In the genomic region with DNA sequence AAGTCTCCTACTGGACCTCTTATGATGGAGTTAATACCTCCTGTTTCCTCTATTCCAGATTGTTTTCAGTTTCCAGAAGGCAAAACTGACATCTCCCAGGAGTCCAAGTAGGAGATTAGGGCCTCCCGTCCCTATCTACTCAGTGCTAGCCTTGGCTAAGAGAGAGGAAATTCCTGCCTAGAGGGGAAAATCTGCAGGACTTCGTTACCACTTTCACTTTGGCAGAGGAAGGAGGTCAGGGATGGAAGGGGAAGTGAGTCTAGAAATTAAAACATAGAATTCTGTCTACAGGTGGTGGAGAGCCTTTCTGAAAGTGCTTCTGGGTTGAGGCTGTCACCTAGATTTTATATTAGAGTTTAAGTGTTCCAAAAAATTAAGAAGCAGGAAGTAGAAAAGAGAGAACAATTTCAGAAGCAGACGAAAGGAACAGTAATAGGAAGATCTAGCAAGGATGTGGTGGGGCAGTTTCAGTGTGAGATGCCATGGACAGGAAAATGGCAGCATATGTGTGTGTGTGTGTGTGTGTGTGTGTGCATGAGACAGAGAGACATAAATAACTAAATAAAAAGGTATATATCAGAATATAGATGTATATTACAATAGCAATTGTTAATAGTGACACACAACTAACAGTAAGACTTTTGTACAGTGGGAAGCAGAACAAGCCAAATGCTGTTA, we compare ENCODE assay signal across 7 cellular contexts. TPM values are rescaled to one million over a fixed set of nuclear protein-coding genes. Genes with fewer than 3 reads are reported as not detected.
DNase-seq lines count a peak whose midpoint lies in the region; ATAC-seq and TF ChIP-seq lines count a peak whose summit lies in the region.
"Had no signal": no experiment of that assay in that cellular context is flagged by ENCODE, and none has a peak within 500 bp of the region (broad histone marks: within the 10 kb centered on the region; RNA-seq: fewer than 3 reads in every experiment).

No MANE protein-coding gene starts in this region.

- H3K27ac ChIP-seq in PC-3 (ENCODE audit: low read length) = no peak overlapping the region

- H2AFZ ChIP-seq in PC-3 (ENCODE audit: low read length) = peak overlapping the region; percentile 74

- no peaks in the 10 kb centered on the region for H3K36me3 ChIP-seq in PC-3 (ENCODE audit: low read depth, low read length)

- no peak for DNase-seq in PC-3
- peak; percentile 14 for DNase-seq in medulla oblongata (ENCODE audit: extremely low spot score)
- DNase-seq in stimulated activated CD4-positive, alpha-beta T cell treated with anti-CD3 and anti-CD28 coated beads, Interleukin-2, amount 100 ng/mL, for 24 hours = no peak
- DNase-seq: activated gamma-delta T cell had no signal

- H3K9me3 ChIP-seq in PC-3 (ENCODE audit: low read length) = no peaks in the 10 kb centered on the region

- H3K4me3 ChIP-seq in GM08714 (ENCODE audit: low read length) = peak overlapping the region; percentile 19; the same call in 1 of the 2 replicates
- H3K4me3 ChIP-seq in PC-3 (ENCODE audit: low read length) = peak overlapping the region; percentile 35; the same call in 1 of the 2 replicates

- no peaks in the 10 kb centered on the region for H3K79me2 ChIP-seq in PC-3 (ENCODE audit: low read length)

- peaks cover 12% of the 10 kb centered on the region for H3K27me3 ChIP-seq in PC-3 (ENCODE audit: low read length)

- H3K4me1 ChIP-seq in PC-3 (ENCODE audit: insufficient read depth, low read length) = peaks cover 15% of the 10 kb centered on the region

- intact Hi-C loops in PC-3 (cut with micrococcal nuclease) = no loop called here

- H3K9ac ChIP-seq in PC-3 (ENCODE audit: low read length) = no peak overlapping the region

- H3K4me2 ChIP-seq in PC-3 (ENCODE audit: low read length) = peak overlapping the region; percentile 58; the same call in 1 of the 2 replicates

- no peaks in the 10 kb centered on the region for H4K20me1 ChIP-seq in PC-3 (ENCODE audit: low read length)

- no peaks in the 10 kb centered on the region for H3F3A ChIP-seq in PC-3 (ENCODE audit: low read length, unreplicated experiment)

- CTCF ChIA-PET in PC-3 (lab: Charles Lee) = no interaction called here

- no peaks in the 10 kb centered on the region for H3K9me2 ChIP-seq in PC-3 (replicated peaks; ENCODE audit: low read length)

- ATAC-seq in PC-3 = no peak
- no peak for ATAC-seq in GM18868 (IDR thresholded peaks at IDR 0.05; ENCODE audit: unreplicated experiment)
- no peak for ATAC-seq in HG02884 (IDR thresholded peaks at IDR 0.05; ENCODE audit: unreplicated experiment)

- TF ChIP-seq CTCF in PC-3 (conservative IDR thresholded peaks at IDR 0.05; ENCODE audit: low read depth, low read length) = no peak

- BruUV-seq in PC-3 (replicated peaks; lab: Mats Ljungman, UMichigan) = no TSS peak

- POLR2A ChIA-PET in PC-3 (lab: Charles Lee; ENCODE audit: unreplicated experiment) = no interaction called here

RNA-seq across cellular contexts. Expression of a gene that starts 2.4 kb away (rescaled TPM):
- total RNA-seq in PC-3 (2014; rRNA removed) = 6.1 and 6.9 TPM in 2 replicates

RNA-seq across cellular contexts. Expression of a gene that starts 16.6 kb away (rescaled TPM):
- not detected in 2 replicates for total RNA-seq in PC-3 (2014; rRNA removed)

RNA-seq across cellular contexts. Expression of a gene that starts 26.9 kb away (rescaled TPM):
- total RNA-seq in PC-3 (2014; rRNA removed) = not detected in 2 replicates

RNA-seq across cellular contexts. Expression of a gene that starts 28.9 kb away (rescaled TPM):
- total RNA-seq in PC-3 (2014; rRNA removed) = not detected in 2 replicates

RNA-seq across cellular contexts. Expression of a gene that starts 33.4 kb away (rescaled TPM):
- not detected in 2 replicates for total RNA-seq in PC-3 (2014; rRNA removed)
